ENCODE assay signal across 18 cellular contexts in the genomic region with DNA sequence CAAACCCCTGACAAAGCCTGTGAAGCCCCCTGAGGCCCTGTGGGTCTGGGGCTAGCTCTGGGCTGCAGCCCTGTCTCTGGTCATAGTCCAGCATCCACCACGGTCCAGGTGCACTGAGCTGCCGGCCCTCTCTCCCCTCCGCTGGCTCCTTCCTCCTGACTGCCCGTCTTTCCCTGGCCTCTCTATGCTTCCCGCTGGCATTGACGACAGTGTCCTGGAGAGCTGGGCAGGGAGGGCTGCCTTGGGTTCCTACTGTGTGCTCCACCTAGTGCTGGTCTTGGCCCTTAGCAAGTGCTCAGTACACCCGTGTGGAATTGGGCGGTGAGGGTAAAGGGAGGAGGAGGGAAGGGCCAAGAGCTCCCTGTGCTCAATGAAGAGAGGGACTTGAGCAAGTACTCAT. TPM values are rescaled to one million over a fixed set of nuclear protein-coding genes. Genes with fewer than 3 reads are reported as not detected.
DNase-seq lines count a peak whose midpoint lies in the region; ATAC-seq, FAIRE-seq and TF ChIP-seq lines count a peak whose summit lies in the region.
"Had no signal": no experiment of that assay in that cellular context is flagged by ENCODE, and none has a peak within 500 bp of the region (broad histone marks: within the 10 kb centered on the region; RNA-seq: fewer than 3 reads in every experiment).

No MANE protein-coding gene starts in this region.

- BruUV-seq in Calu3 (replicated peaks; lab: Mats Ljungman, UMichigan) = no TSS peak

- CTCF ChIA-PET in Calu3 (lab: Charles Lee) (interaction anchor here (0.8 to 3.8 kb wide), 10 partner anchors 15 to 351 kb away, joined by 3 to 22 read pairs (median 6); no protein-coding TSS in a partner anchor), H1 (lab: Charles Lee; ENCODE audit: partially characterized antibody) (interaction anchor here (0.6 to 4.5 kb wide), 65 partner anchors 9 to 566 kb away, joined by 3 to 31 read pairs (median 4); no protein-coding TSS in a partner anchor)
- CTCF ChIA-PET in activated CD4-positive, alpha-beta memory T cell treated with anti-CD3 and anti-CD28 coated beads, Interleukin-2, amount 10 ng/mL, durations not matched to agents 7 days and 5 days (lab: Charles Lee) = interaction anchor here (0.8 to 1.7 kb wide), 7 partner anchors 19 to 381 kb away, joined by 3 to 10 read pairs (median 4); no protein-coding TSS in a partner anchor

- FAIRE-seq in H1 (lab: Jason Lieb, UNC) = no peak
- FAIRE-seq: bronchial epithelial cell had no signal

- no peak for TF ChIP-seq CTCF in Calu3 (IDR thresholded peaks at IDR 0.05; ENCODE audit: unreplicated experiment)
- peak; percentile 11 to 26 (median 23) for TF ChIP-seq CTCF in H1 (IDR thresholded peaks at IDR 0.05; ENCODE audit: control extremely low read depth in 1 of 3, insufficient read depth in 1 of 3, low read depth in 1 of 3, low read length in 3 of 3)
- no peak for TF ChIP-seq CTCF in esophagus muscularis mucosa (IDR thresholded peaks at IDR 0.05)

- no peak overlapping the region for H2BK15ac ChIP-seq in H1 (ENCODE audit: low read length)

- H3K23me2 ChIP-seq in H1 (ENCODE audit: low read depth, low read length) = peaks cover 7% of the 10 kb centered on the region; the same call in 1 of the 2 replicates

- H2BK5ac ChIP-seq in H1 (ENCODE audit: low read depth, low read length) = no peak overlapping the region

- H3K4me3 ChIP-seq in H1 (ENCODE audit: extremely low read depth in 1 of 4, insufficient read depth in 2 of 4, low read depth in 3 of 4, low read length in 4 of 4) (no peak overlapping the region), esophagus muscularis mucosa (no peak overlapping the region)

- H4K20me1 ChIP-seq in H1 (replicated peaks in 1 of 2; ENCODE audit: control insufficient read depth in 1 of 2, insufficient read depth in 2 of 2, low read length in 2 of 2) = peaks cover 0 to 7% of the 10 kb centered on the region in 2 experiments

- no peak overlapping the region for H4K91ac ChIP-seq in H1 (replicated peaks; ENCODE audit: insufficient read length, low read length)

- H3K36me3 Mint-ChIP-seq in Calu3 (ENCODE audit: insufficient read depth, unreplicated experiment) (peaks cover 62% of the 10 kb centered on the region), naive B cell (no peaks in the 10 kb centered on the region)
- no peaks in the 10 kb centered on the region for H3K36me3 Mint-ChIP-seq in activated CD4-positive, alpha-beta memory T cell treated with anti-CD3 and anti-CD28 coated beads, Interleukin-2, amount 10 ng/mL, durations not matched to agents 7 days and 5 days (ENCODE audit: low read depth)
- H3K36me3 Mint-ChIP-seq: activated naive CD8-positive, alpha-beta T cell had no signal

- no peaks in the 10 kb centered on the region for H3K79me2 ChIP-seq in H1 (ENCODE audit: control insufficient read depth in 1 of 2, insufficient read depth in 2 of 2, low read length in 2 of 2)

- H3K79me1 ChIP-seq in H1 (ENCODE audit: low read depth, low read length) = no peaks in the 10 kb centered on the region

- H3K4me2 ChIP-seq in H1 (ENCODE audit: insufficient read depth in 1 of 2, low read depth in 2 of 2, low read length in 2 of 2) = no peak overlapping the region

- H3K27me3 ChIP-seq in H1 (replicated peaks in 1 of 4; ENCODE audit: control insufficient read depth in 3 of 4, extremely low read depth in 1 of 4, insufficient read depth in 3 of 4, low read length in 3 of 4) (no peaks in the 10 kb centered on the region; a peak in 1 of 7 replicates), esophagus muscularis mucosa (peaks cover 0 to 25% (median 0%) of the 10 kb centered on the region in 4 donors)

- TF ChIP-seq POLR2A in H1 (IDR thresholded peaks at IDR 0.05; ENCODE audit: control extremely low read depth in 1 of 2, low read depth in 2 of 2, low read length in 2 of 2) (no peak), esophagus muscularis mucosa (IDR thresholded peaks at IDR 0.05; ENCODE audit: low read depth) (no peak)

- peaks cover 0 to 2% (median under 1%) of the 10 kb centered on the region in 4 experiments; a peak in 2 of 7 replicates for H3K4me1 ChIP-seq in H1 (replicated peaks in 1 of 4; ENCODE audit: control insufficient read depth in 3 of 4, insufficient read depth in 4 of 4, low read length in 3 of 4)
- peaks cover 22 to 41% (median 28%) of the 10 kb centered on the region in 4 donors for H3K4me1 ChIP-seq in esophagus muscularis mucosa

- H3K9ac ChIP-seq in H1 (replicated peaks in 1 of 4; ENCODE audit: extremely low read depth in 1 of 4, low read depth in 3 of 4, low read length in 3 of 4) = no peak overlapping the region

- H3K27ac ChIP-seq in H1 (ENCODE audit: low read depth, low read length) = no peak overlapping the region
- H3K27ac ChIP-seq in esophagus muscularis mucosa (replicated peaks in 1 of 4) = no peak overlapping the region

- H3K56ac ChIP-seq in H1 (replicated peaks; ENCODE audit: insufficient read length, low read depth, low read length) = no peak overlapping the region

- no peak overlapping the region; the same call in 1 of the 2 replicates for H3K18ac ChIP-seq in H1 (ENCODE audit: extremely low read depth, low read length)

- DNase-seq in Calu3 = peak; percentile 68
- DNase-seq in H1 (ENCODE audit: low read depth in 1 of 2, low spot score in 2 of 2) = peak in 1 of 2 experiments; percentile 23
- DNase-seq in naive B cell = no peak
- no peak for DNase-seq in activated CD4-positive, alpha-beta memory T cell treated with anti-CD3 and anti-CD28 coated beads, Interleukin-2, amount 10 ng/mL, durations not matched to agents 7 days and 5 days
- DNase-seq in NCI-H128 (lab: John Stamatoyannopoulos, UW; ENCODE audit: unreplicated experiment) = no peak
- DNase-seq in mucosa of gallbladder (ENCODE audit: low spot score) = no peak
- DNase-seq in esophagus muscularis mucosa (ENCODE audit: extremely low spot score) = no peak
- DNase-seq: foreskin melanocyte, NCI-H2107, NCI-H748 treated with DMSO at 0.1 percent for 48 hours had no signal

- TF ChIP-seq RAD21 in Ishikawa (IDR thresholded peaks at IDR 0.05; ENCODE audit: low read depth) = peak; percentile 12; the same call in 1 of the 2 replicates
- peak; percentile 23 to 43; a peak in 3 of 4 replicates for TF ChIP-seq RAD21 in H1 (IDR thresholded peaks at IDR 0.05 in 1 of 2, conservative IDR thresholded peaks at IDR 0.05 in 1 of 2; ENCODE audit: low read depth in 2 of 2, low read length in 2 of 2)

- H2BK120ac ChIP-seq in H1 (replicated peaks; ENCODE audit: low read depth, low read length) = no peak overlapping the region

- TF ChIP-seq EP300 in Ishikawa (IDR thresholded peaks at IDR 0.05; ENCODE audit: borderline replicate concordance) = peak; percentile 55; the same call in 1 of the 2 replicates
- TF ChIP-seq EP300 in H1 (IDR thresholded peaks at IDR 0.05; ENCODE audit: borderline replicate concordance in 1 of 2, low read depth in 2 of 2, low read length in 2 of 2) = no peak
- TF ChIP-seq EP300 in esophagus muscularis mucosa (IDR thresholded peaks at IDR 0.05) = no peak

- H3K4ac ChIP-seq in H1 (replicated peaks; ENCODE audit: insufficient read length, low read depth, low read length) = no peak overlapping the region

- ATAC-seq in naive B cell (ENCODE audit: low read depth in 2 of 2) = no peak

- peak overlapping the region; percentile 83 for H3K27ac Mint-ChIP-seq in Calu3 (ENCODE audit: unreplicated experiment)
- H3K27ac Mint-ChIP-seq in naive B cell = peak overlapping the region in 4 of 6 donors; percentile 48 to 96 (median 63)
- H3K27ac Mint-ChIP-seq in activated CD4-positive, alpha-beta memory T cell treated with anti-CD3 and anti-CD28 coated beads, Interleukin-2, amount 10 ng/mL, durations not matched to agents 7 days and 5 days = no peak overlapping the region
- H3K27ac Mint-ChIP-seq: activated CD4-positive, alpha-beta T cell treated with anti-CD3 and anti-CD28 coated beads for 36 hours; activated naive CD8-positive, alpha-beta T cell; CD14-positive monocyte; nephron; T-helper 1 cell treated with Interleukin-12 subunit alpha and Interleukin-12 subunit beta and Interleukin-4 antibody, amounts not matched to agents 30 μg/mL and 1 μg/mL, for 36 hours had no signal

- WGBS in H1 (ENCODE audit: extremely low coverage in 1 of 2, insufficient coverage in 1 of 2, insufficient read length in 1 of 2, insufficient replicate concordance in 2 of 2, low coverage in 1 of 2, low lambda C conversion rate in 2 of 2, missing lambda C conversion rate in 1 of 2), 2 experiments = 86% methylated on average over 6 of the region's 8 CpGs; no CpG with 5 or more reads in 1 of the 2 experiments
- 84% methylated on average over 8 of the region's 8 CpGs for WGBS in esophagus muscularis mucosa

- H3K36me3 ChIP-seq in H1 (ENCODE audit: control insufficient read depth in 2 of 4, insufficient read depth in 4 of 4, low read length in 3 of 4) (no peaks in the 10 kb centered on the region), esophagus muscularis mucosa (no peaks in the 10 kb centered on the region)

- H3K4me1 Mint-ChIP-seq in Calu3 (ENCODE audit: low read depth, unreplicated experiment) (peaks cover 51% of the 10 kb centered on the region), naive B cell (peaks cover 36 to 57% (median 50%) of the 10 kb centered on the region in 3 donors)
- peaks cover 43% of the 10 kb centered on the region for H3K4me1 Mint-ChIP-seq in activated CD4-positive, alpha-beta memory T cell treated with anti-CD3 and anti-CD28 coated beads, Interleukin-2, amount 10 ng/mL, durations not matched to agents 7 days and 5 days

- H3K23ac ChIP-seq in H1 (ENCODE audit: insufficient read length) = no peak overlapping the region

- H3K9me3 Mint-ChIP-seq in Calu3 (ENCODE audit: low read depth, unreplicated experiment) (no peaks in the 10 kb centered on the region), naive B cell (peaks cover 0 to 5% (median 0%) of the 10 kb centered on the region in 7 donors)
- H3K9me3 Mint-ChIP-seq in activated CD4-positive, alpha-beta memory T cell treated with anti-CD3 and anti-CD28 coated beads, Interleukin-2, amount 10 ng/mL, durations not matched to agents 7 days and 5 days = no peaks in the 10 kb centered on the region
- H3K9me3 Mint-ChIP-seq: nephron; T-helper 1 cell treated with Interleukin-12 subunit alpha and Interleukin-12 subunit beta and Interleukin-4 antibody, amounts not matched to agents 30 μg/mL and 1 μg/mL, for 36 hours had no signal

- H3K27me3 Mint-ChIP-seq in Calu3 (ENCODE audit: unreplicated experiment) (no peaks in the 10 kb centered on the region), naive B cell (no peaks in the 10 kb centered on the region)
- H3K27me3 Mint-ChIP-seq in activated CD4-positive, alpha-beta memory T cell treated with anti-CD3 and anti-CD28 coated beads, Interleukin-2, amount 10 ng/mL, durations not matched to agents 7 days and 5 days = no peaks in the 10 kb centered on the region
- H3K27me3 Mint-ChIP-seq: activated CD4-positive, alpha-beta T cell treated with anti-CD3 and anti-CD28 coated beads for 36 hours; activated naive CD8-positive, alpha-beta T cell had no signal

- H3K4me3 Mint-ChIP-seq in Calu3 (ENCODE audit: low read depth, unreplicated experiment) (no peak overlapping the region), naive B cell (no peak overlapping the region)
- H3K4me3 Mint-ChIP-seq in activated CD4-positive, alpha-beta memory T cell treated with anti-CD3 and anti-CD28 coated beads, Interleukin-2, amount 10 ng/mL, durations not matched to agents 7 days and 5 days = no peak overlapping the region
- H3K4me3 Mint-ChIP-seq: activated CD4-positive, alpha-beta T cell treated with anti-CD3 and anti-CD28 coated beads for 36 hours; activated naive CD8-positive, alpha-beta T cell; CD14-positive monocyte; nephron; T-helper 1 cell treated with Interleukin-12 subunit alpha and Interleukin-12 subunit beta and Interleukin-4 antibody, amounts not matched to agents 30 μg/mL and 1 μg/mL, for 36 hours had no signal

- no peak overlapping the region for H4K5ac ChIP-seq in H1 (ENCODE audit: insufficient read length, low read depth, low read length)

- H2BK12ac ChIP-seq in H1 (ENCODE audit: low read depth, low read length) = no peak overlapping the region

- no peak overlapping the region for H2AFZ ChIP-seq in H1 (ENCODE audit: low read length)

- no peak overlapping the region for H3K14ac ChIP-seq in H1 (ENCODE audit: insufficient read length)

- H3K9me3 ChIP-seq in H1 (ENCODE audit: insufficient read depth in 2 of 2, low read depth in 1 of 2, low read length in 1 of 2) (0 out of 4 replicates have a peak, but pooled peaks cover 0 to 2% of the 10 kb centered on the region in 2 experiments), esophagus muscularis mucosa (no peaks in the 10 kb centered on the region)

- no peak overlapping the region for H4K8ac ChIP-seq in H1 (ENCODE audit: extremely low read depth, insufficient read depth, low read length)

- 0 out of 2 replicates have a peak overlapping the region, but pooled peaks have one; percentile 34 for H2BK20ac ChIP-seq in H1 (ENCODE audit: low read length)

- intact Hi-C loops in Calu3 (cut with micrococcal nuclease; ENCODE audit: unreplicated experiment) = no loop called here
- intact Hi-C loops in esophagus muscularis mucosa (cut with DNase I) = loop anchor here (5.0 to 10.0 kb wide), 2 partner anchors 152 to 349 kb away; a partner anchor contains a TSS

- H2AK5ac ChIP-seq in H1 (ENCODE audit: low read depth, low read length) = no peak overlapping the region

- POLR2A ChIA-PET in H1 (lab: Charles Lee; ENCODE audit: partially characterized antibody) = interaction anchor here (0.7 to 2.9 kb wide), 6 partner anchors 17 to 352 kb away, joined by 3 to 8 read pairs (median 4); a partner anchor contains a TSS
- POLR2A ChIA-PET in activated CD4-positive, alpha-beta memory T cell treated with anti-CD3 and anti-CD28 coated beads, Interleukin-2, amount 10 ng/mL, durations not matched to agents 7 days and 5 days (lab: Charles Lee) = no interaction called here

RNA-seq across cellular contexts. Expression of a gene that starts 0.9 kb away (rescaled TPM):
- total RNA-seq in Calu3 (2022) = 79.9 and 98.4 TPM in 2 replicates
- total RNA-seq in H1 (2021; fragmentation: NEBNext Ultra II Directional; extraction: Animal tissue kit (Norgen Biotek cat#: 25700)) = 0.67 and 0.86 TPM in 2 replicates
- 0.44 and 1.0 TPM in 2 replicates for polyA plus RNA-seq in H1 (2011; rRNA removed)
- 0.50 TPM for polyA plus RNA-seq in H1 (2011; cell fraction: cytosol; rRNA removed)
- polyA plus RNA-seq in H1 (2011; cell fraction: nucleus; rRNA removed) = 2.3 TPM
- polyA plus RNA-seq in H1 (2012, experiment 1 of 2) = 0.47 to 1.2 TPM (median 0.68 TPM) in 3 of 4 replicates, not detected in the other
- polyA plus RNA-seq in H1 (2012, experiment 2 of 2) = 0.20 TPM
- 0.36 TPM for polyA plus RNA-seq in H1 (2013, experiment 1 of 2)
- polyA plus RNA-seq in H1 (2013, experiment 2 of 2) = 0.35 TPM
- polyA minus RNA-seq in H1 (2011; rRNA and poly(A)+ RNA removed) = 0.16 and 0.24 TPM in 2 replicates
- 0.44 TPM for polyA minus RNA-seq in H1 (2011; cell fraction: cytosol; rRNA and poly(A)+ RNA removed)
- polyA minus RNA-seq in H1 (2011; cell fraction: nucleus; rRNA and poly(A)+ RNA removed) = 2.0 TPM
- under 1 TPM in 1 of 6 donors, not detected in 5; 0.25 TPM for polyA plus RNA-seq in naive B cell (ENCODE audit: low read depth in 6 of 6)
- not detected for total RNA-seq in activated CD4-positive, alpha-beta memory T cell treated with anti-CD3 and anti-CD28 coated beads, Interleukin-2, amount 10 ng/mL, durations not matched to agents 7 days and 5 days
- 0.72 TPM for total RNA-seq in mucosa of gallbladder
- not detected for total RNA-seq in esophagus muscularis mucosa
- total RNA-seq: activated CD4-positive, alpha-beta T cell treated with anti-CD3 and anti-CD28 coated beads for 36 hours; temporal lobe had no signal
- polyA plus RNA-seq: CD14-positive monocyte had no signal

Comparison
In these comparisons a context has a peak if more than half of its experiments do, and no peak if none do; other contexts are left out.
1. CTCF ChIP-seq: peak in H1 (3 of 3); none in Calu3 (single experiment) and esophagus muscularis mucosa (0 of 3).
2. RNA of a gene that starts 0.9 kb away (total RNA-seq): 79.9 to 98.4 TPM in Calu3; 0.72 TPM in mucosa of gallbladder (single experiment), 0.67 to 0.86 TPM in H1, not detected in activated CD4-positive, alpha-beta memory T cell treated with anti-CD3 and anti-CD28 coated beads, Interleukin-2, amount 10 ng/mL, durations not matched to agents 7 days and 5 days and not detected in esophagus muscularis mucosa; every median in the first group is over 10 times any median in the second.